Comparison of ENCODE assay signal across 19 cellular contexts in the genomic region with DNA sequence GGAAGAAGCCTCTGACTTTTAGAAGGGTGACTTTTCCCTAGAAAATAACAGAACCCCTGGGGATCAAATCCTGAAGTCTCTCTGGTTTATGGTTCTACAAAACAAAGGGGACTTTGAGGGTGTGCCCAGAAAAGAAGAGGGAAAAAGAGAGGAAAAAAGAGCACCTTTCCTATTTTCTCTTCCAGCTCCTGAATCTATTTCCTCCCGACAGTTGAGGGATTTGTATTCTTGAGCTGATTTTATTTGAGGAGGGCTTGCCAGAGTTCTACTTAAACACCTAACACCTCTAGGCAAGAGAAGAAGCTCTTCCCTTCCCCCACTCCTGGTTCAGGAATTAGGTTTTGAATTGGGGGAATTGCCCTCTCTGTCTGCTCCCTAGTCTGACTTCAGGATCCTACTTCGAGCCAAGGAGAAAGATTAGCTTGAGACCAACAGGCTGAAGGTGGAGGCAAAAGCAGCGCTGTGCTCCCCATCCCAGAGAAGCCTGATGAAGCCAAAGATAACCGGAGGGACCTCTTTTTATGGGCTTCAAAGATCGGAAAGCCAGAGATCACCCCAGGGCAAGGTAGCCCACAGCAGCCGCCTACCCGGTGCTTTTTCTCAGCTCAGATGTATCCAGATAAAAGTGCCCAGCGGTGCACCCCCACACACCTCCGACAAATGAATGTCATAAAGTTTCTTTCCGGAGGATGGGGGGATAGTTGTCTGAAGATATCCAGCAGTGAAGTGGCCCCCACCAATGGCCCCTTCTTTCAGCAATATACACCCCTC. TPM values are rescaled to one million over a fixed set of nuclear protein-coding genes. Genes with fewer than 3 reads are reported as not detected.
A peak's percentile ranks its signal among the peaks of the same experiment; 100 is the strongest.
DNase-seq lines count a peak whose midpoint lies in the region; ATAC-seq and TF ChIP-seq lines count a peak whose summit lies in the region.
"Had no signal": no experiment of that assay in that cellular context is flagged by ENCODE, and none has a peak within 500 bp of the region (broad histone marks: within the 10 kb centered on the region; RNA-seq: fewer than 3 reads in every experiment).

No MANE protein-coding gene starts in this region.

- no peak overlapping the region for H3K4me3 Mint-ChIP-seq in stimulated activated effector memory CD8-positive, alpha-beta T cell treated with anti-CD3 and anti-CD28 coated beads, Interleukin-12 subunit alpha, Interleukin-12 subunit beta, amount 100 ng/mL, for 72 hours
- H3K4me3 Mint-ChIP-seq: activated T-cell treated with anti-CD3 and anti-CD28 coated beads, Interleukin-2, amount 50 U/mL, for 72 hours; CD4-positive, alpha-beta T cell; T-helper 2 cell treated with Interferon-gamma antibody and Interleukin-4, amounts not matched to agents 5 μg/mL and 100 μg/mL, for 36 hours had no signal

- H2BK15ac ChIP-seq in mesenchymal stem cell (ENCODE audit: low read depth, poor library complexity, severe bottlenecking) = no peak overlapping the region

- no peak overlapping the region for H2BK5ac ChIP-seq in mesenchymal stem cell (ENCODE audit: low read depth, low read length, poor library complexity, severe bottlenecking)

- no peak overlapping the region for H2AFZ ChIP-seq in mesenchymal stem cell (ENCODE audit: low read depth, low read length)

- peaks cover 31% of the 10 kb centered on the region for H3K4me1 ChIP-seq in adipocyte (ENCODE audit: control insufficient read depth, insufficient read depth, low read length)
- peaks cover 35% of the 10 kb centered on the region for H3K4me1 ChIP-seq in mesenchymal stem cell (ENCODE audit: control insufficient read depth, insufficient read depth, low read depth, low read length)
- peaks cover 14 to 78% (median 50%) of the 10 kb centered on the region in 4 donors for H3K4me1 ChIP-seq in stomach

- no peaks in the 10 kb centered on the region for H3K27me3 ChIP-seq in adipocyte (replicated peaks; ENCODE audit: control insufficient read depth, insufficient read depth, low read length)
- H3K27me3 ChIP-seq in mesenchymal stem cell (ENCODE audit: control insufficient read depth in 1 of 2, insufficient read depth in 1 of 2, low read length in 2 of 2) = peaks cover 0 to 4% of the 10 kb centered on the region in 2 experiments
- H3K27me3 ChIP-seq in stomach = peaks cover 3 to 100% (median 79%) of the 10 kb centered on the region in 3 donors

- H3K79me1 ChIP-seq in mesenchymal stem cell (replicated peaks; ENCODE audit: low read length, poor library complexity, severe bottlenecking) = peaks cover 5% of the 10 kb centered on the region

- no peaks in the 10 kb centered on the region for H3K36me3 Mint-ChIP-seq in stimulated activated effector memory CD8-positive, alpha-beta T cell treated with anti-CD3 and anti-CD28 coated beads, Interleukin-12 subunit alpha, Interleukin-12 subunit beta, amount 100 ng/mL, for 72 hours

- H3K18ac ChIP-seq in mesenchymal stem cell (ENCODE audit: low read depth in 1 of 2, low read length in 2 of 2) = peak overlapping the region; percentile 71 to 74

- no peak for TF ChIP-seq EP300 in stomach (IDR thresholded peaks at IDR 0.05)

- H3K9ac ChIP-seq in adipocyte (ENCODE audit: low read length) = peak overlapping the region; percentile 63
- H3K9ac ChIP-seq in mesenchymal stem cell (ENCODE audit: low read length) = peak overlapping the region; percentile 98

- peak overlapping the region; percentile 45 to 70 for H3K14ac ChIP-seq in mesenchymal stem cell (ENCODE audit: low read length in 2 of 2)

- peak overlapping the region in 1 of 2 experiments; percentile 15 for H3K23ac ChIP-seq in mesenchymal stem cell (ENCODE audit: low read length in 2 of 2)

- H3K36me3 ChIP-seq in adipocyte (ENCODE audit: control insufficient read depth, insufficient read depth, low read length, severe bottlenecking) (peaks cover 4% of the 10 kb centered on the region), mesenchymal stem cell (ENCODE audit: control insufficient read depth in 1 of 2, insufficient read depth in 2 of 2, low read depth in 1 of 2, low read length in 2 of 2) (peaks cover 11 to 12% of the 10 kb centered on the region in 2 experiments), stomach (no peaks in the 10 kb centered on the region)

- TF ChIP-seq POLR2A in stomach (IDR thresholded peaks at IDR 0.05) = no peak

- H3K9me3 ChIP-seq in adipocyte (ENCODE audit: control insufficient read depth, low read length) = no peaks in the 10 kb centered on the region
- H3K9me3 ChIP-seq in mesenchymal stem cell (ENCODE audit: control insufficient read depth, low read length) = no peaks in the 10 kb centered on the region
- no peaks in the 10 kb centered on the region for H3K9me3 ChIP-seq in stomach

- peak overlapping the region; percentile 82 for H2BK120ac ChIP-seq in mesenchymal stem cell (ENCODE audit: low read depth, low read length)

- no peaks in the 10 kb centered on the region for H3K9me3 Mint-ChIP-seq in stimulated activated effector memory CD8-positive, alpha-beta T cell treated with anti-CD3 and anti-CD28 coated beads, Interleukin-12 subunit alpha, Interleukin-12 subunit beta, amount 100 ng/mL, for 72 hours
- H3K9me3 Mint-ChIP-seq: activated T-cell treated with anti-CD3 and anti-CD28 coated beads, Interleukin-2, amount 50 U/mL, for 72 hours; CD4-positive, alpha-beta T cell; T-helper 2 cell treated with Interferon-gamma antibody and Interleukin-4, amounts not matched to agents 5 μg/mL and 100 μg/mL, for 36 hours had no signal

- no peak overlapping the region for H4K8ac ChIP-seq in mesenchymal stem cell (ENCODE audit: low read length)

- under 1% methylated on average over 7 of the region's 10 CpGs for WGBS in mesenchymal stem cell
- WGBS in stomach, 5 donors = 16 to 29% (median 25%) methylated on average over 10 of the region's 10 CpGs

- H3K4me1 Mint-ChIP-seq in stimulated activated effector memory CD8-positive, alpha-beta T cell treated with anti-CD3 and anti-CD28 coated beads, Interleukin-12 subunit alpha, Interleukin-12 subunit beta, amount 100 ng/mL, for 72 hours = peaks cover 56% of the 10 kb centered on the region

- peak overlapping the region; percentile 39 to 96 for H3K4ac ChIP-seq in mesenchymal stem cell (ENCODE audit: low read depth in 1 of 2, low read length in 2 of 2)

- H3K27ac Mint-ChIP-seq in stimulated activated effector memory CD8-positive, alpha-beta T cell treated with anti-CD3 and anti-CD28 coated beads, Interleukin-12 subunit alpha, Interleukin-12 subunit beta, amount 100 ng/mL, for 72 hours = no peak overlapping the region
- H3K27ac Mint-ChIP-seq: activated T-cell treated with anti-CD3 and anti-CD28 coated beads, Interleukin-2, amount 50 U/mL, for 72 hours; CD4-positive, alpha-beta T cell; T-helper 2 cell treated with Interferon-gamma antibody and Interleukin-4, amounts not matched to agents 5 μg/mL and 100 μg/mL, for 36 hours had no signal

- ATAC-seq in stimulated activated effector memory CD8-positive, alpha-beta T cell treated with anti-CD3 and anti-CD28 coated beads, Interleukin-12 subunit alpha, Interleukin-12 subunit beta, amount 100 ng/mL, for 72 hours = no peak
- ATAC-seq: activated T-cell treated with anti-CD3 and anti-CD28 coated beads, Interleukin-2, amount 50 U/mL, for 72 hours; left ventricle myocardium superior had no signal

- H3K4me3 ChIP-seq in GM08714 (ENCODE audit: low read length) (peak overlapping the region; percentile 8), adipocyte (ENCODE audit: low read length) (no peak overlapping the region), mesenchymal stem cell (ENCODE audit: insufficient read depth in 1 of 2, low read depth in 1 of 2, low read length in 2 of 2) (peak overlapping the region in 1 of 2 experiments; percentile 96), stomach (peak overlapping the region; percentile 22 to 56 (median 44))

- H3K27ac ChIP-seq in mesenchymal stem cell (ENCODE audit: low read length, poor library complexity, severe bottlenecking) (peak overlapping the region; percentile 39), stomach (peak overlapping the region; percentile 62 to 95 (median 93))

- no peak for TF ChIP-seq CTCF in stomach (IDR thresholded peaks at IDR 0.05)

- H4K91ac ChIP-seq in mesenchymal stem cell (ENCODE audit: low read length) = peak overlapping the region; percentile 4

- H3K4me2 ChIP-seq in mesenchymal stem cell (ENCODE audit: low read length, poor library complexity, severe bottlenecking) = peak overlapping the region; percentile 62

- intact Hi-C loops in stomach (cut with DNase I; ENCODE audit: low total_unique reads) = no loop called here

- peak overlapping the region; percentile 45 for H2AK5ac ChIP-seq in mesenchymal stem cell (ENCODE audit: low read length, severe bottlenecking)

- peak overlapping the region in 1 of 2 experiments; percentile 38 for H2BK12ac ChIP-seq in mesenchymal stem cell (ENCODE audit: low read length in 2 of 2)

- DNase-seq in adipocyte (ENCODE audit: low read depth) = no peak
- no peak for DNase-seq in mesenchymal stem cell
- no peak for DNase-seq in stomach
- no peak for DNase-seq in LoVo (ENCODE audit: low spot score)
- no peak for DNase-seq in NCI-H1105 (lab: John Stamatoyannopoulos, UW)
- DNase-seq in stimulated activated effector memory CD8-positive, alpha-beta T cell treated with anti-CD3 and anti-CD28 coated beads, Interleukin-12 subunit alpha, Interleukin-12 subunit beta, amount 100 ng/mL, for 72 hours (ENCODE audit: low spot score in 2 of 2) = no peak
- DNase-seq in ureter (ENCODE audit: low spot score) = no peak
- DNase-seq: activated CD4-positive, alpha-beta T cell treated with anti-CD3 and anti-CD28 coated beads, Interleukin-2, amount 50 U/mL, for 1 hour; activated T-cell treated with anti-CD3 and anti-CD28 coated beads, Interleukin-2, amount 50 U/mL, for 72 hours; CD4-positive, alpha-beta T cell; cortex of kidney; EL; hypothalamus; left ventricle myocardium superior; NCI-H2081 treated with DMSO at 0.1 percent for 48 hours; nucleus accumbens; substantia nigra had no signal

RNA-seq across cellular contexts. Expression of a gene that starts 0.8 kb away (rescaled TPM):
- 39.4 TPM for polyA plus RNA-seq in mesenchymal stem cell (2013, experiment 1 of 2)
- 35.7 TPM for polyA plus RNA-seq in mesenchymal stem cell (2013, experiment 2 of 2)
- total RNA-seq in stomach (10 to 100 TPM in 4 of 5 donors, 1 to 10 TPM in 1; 6.1 to 77.6 (median 17.0) TPM), ureter (179 TPM)
- polyA plus RNA-seq in stomach = 1 to 10 TPM; 2.8 to 9.5 (median 3.8) TPM

RNA-seq across cellular contexts. Expression of a gene that starts 4.3 kb away (rescaled TPM):
- polyA plus RNA-seq in mesenchymal stem cell (2013, experiment 1 of 2) = 15.0 TPM
- 14.1 TPM for polyA plus RNA-seq in mesenchymal stem cell (2013, experiment 2 of 2)
- total RNA-seq in stomach = 10 to 100 TPM in 2 of 5 donors, under 1 TPM in 2, not detected in 1; 0.43 to 50.4 (median 6.2) TPM
- 1 to 10 TPM; 2.2 to 2.7 (median 2.4) TPM for polyA plus RNA-seq in stomach
- 30.1 TPM for total RNA-seq in ureter
- total RNA-seq: activated T-cell treated with anti-CD3 and anti-CD28 coated beads, Interleukin-2, amount 50 U/mL, for 72 hours; CD4-positive, alpha-beta T cell; left ventricle myocardium superior had no signal

RNA-seq across cellular contexts. Expression of a gene that starts 11.1 kb away (rescaled TPM):
- polyA plus RNA-seq in mesenchymal stem cell (2013, experiment 1 of 2) = 5.9 TPM
- 5.9 TPM for polyA plus RNA-seq in mesenchymal stem cell (2013, experiment 2 of 2)
- 1 to 10 TPM in 1 of 5 donors, under 1 TPM in 2, not detected in 2; 0.45 to 5.1 (median 0.58) TPM for total RNA-seq in stomach
- polyA plus RNA-seq in stomach = 1 to 10 TPM; 1.7 to 4.6 (median 2.6) TPM
- total RNA-seq in ureter = 28.7 TPM

RNA-seq across cellular contexts. Expression of a gene that starts 15.5 kb away (rescaled TPM):
- polyA plus RNA-seq in mesenchymal stem cell (2013, experiment 1 of 2) = 37.1 TPM
- 35.9 TPM for polyA plus RNA-seq in mesenchymal stem cell (2013, experiment 2 of 2)
- 100 to 1,000 TPM in 1 of 5 donors, 10 to 100 TPM in 3, 1 to 10 TPM in 1; 4.2 to 150 (median 11.9) TPM for total RNA-seq in stomach
- polyA plus RNA-seq in stomach = 10 to 100 TPM in 1 of 3 donors, 1 to 10 TPM in 2; 5.7 to 10.2 (median 7.8) TPM
- total RNA-seq in ureter = 111 TPM
- total RNA-seq: CD4-positive, alpha-beta T cell had no signal

RNA-seq across cellular contexts. Expression of a gene that starts 21.6 kb away (rescaled TPM):
- polyA plus RNA-seq in mesenchymal stem cell (2013, experiment 1 of 2) = 108 TPM
- 115 TPM for polyA plus RNA-seq in mesenchymal stem cell (2013, experiment 2 of 2)
- total RNA-seq in stomach (10 to 100 TPM in 1 of 5 donors, 1 to 10 TPM in 4; 1.8 to 16.5 (median 2.3) TPM), ureter (28.9 TPM)
- 1 to 10 TPM; 1.0 to 8.2 (median 2.8) TPM for polyA plus RNA-seq in stomach
- total RNA-seq: CD4-positive, alpha-beta T cell had no signal
